In the genomic region with DNA sequence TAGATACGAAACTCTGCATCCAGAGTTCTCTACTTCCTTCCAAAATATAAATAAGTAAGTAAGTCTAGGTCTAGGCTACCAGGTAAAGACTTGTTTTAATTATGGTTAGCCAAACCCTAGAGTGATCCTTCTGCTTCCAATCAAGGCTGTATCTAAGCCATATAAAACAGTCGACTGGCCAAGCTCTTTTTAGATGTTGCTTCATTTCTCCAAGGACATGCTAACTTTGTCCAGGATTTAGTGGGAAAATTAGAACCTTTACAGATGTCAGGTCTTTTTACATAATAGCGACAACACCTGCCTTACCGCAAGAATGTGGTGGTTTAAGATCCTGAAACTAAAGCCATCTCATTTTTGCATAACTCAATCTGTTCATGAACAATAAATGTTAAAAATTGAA, we compare ENCODE assay signal across 16 cellular contexts.
"Had no signal": no experiment of that assay in that cellular context is flagged by ENCODE, and none has a peak within 500 bp of the region (broad histone marks: within the 10 kb centered on the region; RNA-seq: fewer than 3 reads in every experiment).

No MANE protein-coding gene starts in this region.

- H3K27me3 Mint-ChIP-seq: naive B cell had no signal

- H3K36me3 Mint-ChIP-seq: mesothelial cell of epicardium, naive B cell had no signal

- H3K4me3 Mint-ChIP-seq: mesothelial cell of epicardium, naive B cell had no signal

- H3K9me3 Mint-ChIP-seq: mesothelial cell of epicardium had no signal

- H3K27ac Mint-ChIP-seq: mesothelial cell of epicardium, naive B cell had no signal

- H3K4me1 Mint-ChIP-seq: mesothelial cell of epicardium, naive B cell had no signal

- DNase-seq: dermis blood vessel endothelial cell; dorsolateral prefrontal cortex; effector CD4-positive, alpha-beta T cell; effector memory CD4-positive, alpha-beta T cell; foreskin keratinocyte; head of caudate nucleus; heart right ventricle; hippocampal formation; left cardiac atrium; left lung; left ventricle myocardium superior; lower lobe of right lung; mesenchymal stem cell; mucosa of descending colon; naive B cell had no signal
